Comparison of ENCODE assay signal across 20 cellular contexts in genomic region chr10:75703191-75703861, GRCh38.
"Had no signal": no experiment of that assay in that cellular context is flagged by ENCODE, and none has a peak within 500 bp of the region (broad histone marks: within the 10 kb centered on the region; RNA-seq: fewer than 3 reads in every experiment).

No MANE protein-coding gene starts in this region.

- H3K27me3 ChIP-seq: esophagus squamous epithelium, gastroesophageal sphincter, neutrophil, sigmoid colon, stomach, transverse colon had no signal

- H3K4me3 ChIP-seq: esophagus squamous epithelium, gastroesophageal sphincter, left ventricle myocardium inferior, lower lobe of right lung, sigmoid colon, skin epidermis, stomach, thoracic aorta, transverse colon had no signal

- DNase-seq: effector memory CD4-positive, alpha-beta T cell; esophagus squamous epithelium; foreskin fibroblast; glutamatergic neuron; islet precursor cell; left ventricle myocardium inferior; lower lobe of right lung; midbrain; naive B cell; sigmoid colon; stimulated activated CD4-positive, alpha-beta T cell treated with anti-CD3 and anti-CD28 coated beads, Interleukin-12 subunit alpha, Interleukin-12 subunit beta, amount 100 ng/mL, for 4 hours; stimulated activated naive CD4-positive, alpha-beta T cell; stomach; substantia nigra; transverse colon had no signal

- H3K4me1 ChIP-seq: left ventricle myocardium inferior, lower lobe of right lung had no signal

- H3K36me3 ChIP-seq: esophagus squamous epithelium, gastroesophageal sphincter, left ventricle myocardium inferior, lower lobe of right lung, neutrophil, sigmoid colon, stomach, thoracic aorta, transverse colon had no signal

- H3K27ac ChIP-seq: epithelial cell of prostate, esophagus squamous epithelium, gastroesophageal sphincter, left ventricle myocardium inferior, lower lobe of right lung, neutrophil, sigmoid colon, skin epidermis, stomach, thoracic aorta, transverse colon had no signal

- H3K9me3 ChIP-seq: esophagus squamous epithelium, lower lobe of right lung, neutrophil, sigmoid colon, thoracic aorta, transverse colon had no signal

- ATAC-seq: gastroesophageal sphincter, lower lobe of right lung had no signal
